ENCODE assay signal across 21 cellular contexts in the genomic region with DNA sequence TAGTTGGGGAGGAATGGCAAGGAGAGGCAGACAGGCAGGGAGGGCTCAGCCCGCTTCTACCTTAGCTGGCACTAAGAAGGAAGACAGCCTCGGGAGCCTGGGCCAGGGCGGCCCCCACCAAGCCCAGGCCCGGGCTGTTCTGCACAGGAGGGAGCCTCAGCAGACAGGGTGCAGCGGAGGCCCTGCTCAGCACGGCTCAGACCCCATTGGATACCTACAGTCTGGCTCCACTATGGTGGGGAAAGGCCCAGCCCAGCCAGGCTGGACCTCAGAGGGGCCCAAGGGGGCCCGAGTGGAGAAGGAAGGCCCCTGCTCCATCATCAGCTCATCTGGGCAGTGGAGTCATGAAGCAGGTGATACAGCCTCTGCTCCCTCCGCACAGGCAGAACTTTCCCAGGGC.
"Had no signal": no experiment of that assay in that cellular context is flagged by ENCODE, and none has a peak within 500 bp of the region (broad histone marks: within the 10 kb centered on the region; RNA-seq: fewer than 3 reads in every experiment).

No MANE protein-coding gene starts in this region.

- ATAC-seq: esophagus mucosa; gastrocnemius medialis; left lobe of liver; natural killer cell; pancreas; right lobe of liver; stimulated activated naive B cell treated with anti-CD40 and anti-IgM and Interleukin-4, amounts not matched to agents 10 μg/mL and 1 μg/mL and 100 μg/mL, for 72 hours had no signal

- FAIRE-seq: colon, kidney, pancreas, small intestine had no signal

- DNase-seq: effector CD8-positive, alpha-beta T cell; endodermal cell; foreskin fibroblast; gastrocnemius medialis; head of caudate nucleus; kidney; natural killer cell; pancreas; right lobe of liver; small intestine; stimulated activated CD4-positive, alpha-beta T cell treated with anti-CD3 and anti-CD28 coated beads, Interleukin-15, amount 100 ng/mL, for 24 hours; stimulated activated CD4-positive, alpha-beta T cell treated with anti-CD3 and anti-CD28 coated beads, Interleukin-2, amount 100 ng/mL, for 48 hours; stimulated activated naive B cell treated with anti-CD40 and anti-IgM and Interleukin-4, amounts not matched to agents 10 μg/mL and 1 μg/mL and 100 μg/mL, for 72 hours; stomach; thyroid gland had no signal

- H3K9me3 ChIP-seq: gastrocnemius medialis, neutrophil, pancreas, right lobe of liver, stomach, thyroid gland had no signal

- H3K4me1 ChIP-seq: gastrocnemius medialis, pancreas, right lobe of liver, stomach, thyroid gland had no signal

- H3K36me3 ChIP-seq: gastrocnemius medialis, neutrophil, pancreas, right lobe of liver, stomach, thyroid gland had no signal

- H3K4me3 ChIP-seq: gastrocnemius medialis, lung, pancreas, right lobe of liver, stomach, thyroid gland had no signal

- H3K27ac ChIP-seq: epithelial cell of prostate, gastrocnemius medialis, neutrophil, pancreas, right lobe of liver, stomach, thyroid gland had no signal

- H3K27me3 ChIP-seq: right lobe of liver, thyroid gland had no signal
